In the genomic region with DNA sequence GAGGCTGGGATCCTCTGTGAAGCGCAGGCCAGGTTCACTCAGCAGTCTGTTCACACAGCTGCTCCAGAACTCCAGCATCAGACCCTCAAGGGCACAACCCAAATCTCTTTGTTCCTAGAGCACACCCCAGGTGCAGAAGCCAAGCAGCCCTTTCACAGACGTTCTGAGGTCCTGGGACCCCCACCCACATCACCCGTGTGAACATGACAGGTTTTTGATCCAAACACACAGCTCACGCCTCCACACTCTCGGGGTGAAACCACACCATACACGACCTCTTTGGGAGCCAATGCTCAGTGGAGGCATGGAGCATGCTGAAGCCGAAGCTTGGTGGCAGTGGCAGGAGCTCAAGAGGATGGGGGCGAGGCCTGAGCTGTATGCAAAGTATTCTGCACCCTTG, we compare ENCODE assay signal across 11 cellular contexts.
DNase-seq lines count a peak whose midpoint lies in the region; ATAC-seq and TF ChIP-seq lines count a peak whose summit lies in the region.
"Had no signal": no experiment of that assay in that cellular context is flagged by ENCODE, and none has a peak within 500 bp of the region (broad histone marks: within the 10 kb centered on the region; RNA-seq: fewer than 3 reads in every experiment).

No MANE protein-coding gene starts in this region.

- in situ Hi-C loops in GM13976 (cut with MboI; ENCODE audit: low sequenced_read_pairs, unreplicated experiment) = no loop called here

- H3K18ac ChIP-seq in neuronal stem cell (ENCODE audit: low read length) = no peak overlapping the region

- H3K23ac ChIP-seq in neuronal stem cell (ENCODE audit: low read depth, low read length, poor library complexity) = no peak overlapping the region

- no peak overlapping the region for H3K14ac ChIP-seq in neuronal stem cell (ENCODE audit: low read length)

- peaks cover 30% of the 10 kb centered on the region for H3K36me3 ChIP-seq in CD4-positive, CD25-positive, alpha-beta regulatory T cell (ENCODE audit: control insufficient read depth, insufficient read depth, low read length)
- H3K36me3 ChIP-seq in KOPT-K1 (ENCODE audit: insufficient read depth, low read length) (peaks cover 58% of the 10 kb centered on the region), neuronal stem cell (replicated peaks in 1 of 2; ENCODE audit: control insufficient read depth in 2 of 2, insufficient read depth in 2 of 2, low read length in 2 of 2) (peaks cover 27 to 86% of the 10 kb centered on the region in 2 donors)

- TF ChIP-seq CTCF in GM13976 (IDR thresholded peaks at IDR 0.05; ENCODE audit: borderline replicate concordance, control extremely low read depth, extremely low read depth, insufficient read depth, missing control alignments) = no peak

- no peak overlapping the region for H3K4me2 ChIP-seq in neuronal stem cell (ENCODE audit: insufficient read depth, low read length, poor library complexity, severe bottlenecking)

- WGBS in neuronal stem cell (ENCODE audit: extremely low coverage in 2 of 2, insufficient read length in 2 of 2, insufficient replicate concordance in 1 of 2), 2 donors = no CpG with 5 or more reads among the region's 8 CpGs

- H3K4me3 Mint-ChIP-seq in CD4-positive, CD25-positive, alpha-beta regulatory T cell = peak overlapping the region; percentile 79 to 90 (median 84)
- peak overlapping the region; percentile 83 for H3K4me3 Mint-ChIP-seq in central memory CD8-positive, alpha-beta T cell

- H4K8ac ChIP-seq in neuronal stem cell (ENCODE audit: low read depth, low read length) = no peak overlapping the region

- no peak overlapping the region for H2AFZ ChIP-seq in neuronal stem cell (ENCODE audit: low read length)

- H3K9ac ChIP-seq in neuronal stem cell (ENCODE audit: low read depth, low read length, poor library complexity) = no peak overlapping the region

- H3K4ac ChIP-seq in neuronal stem cell (ENCODE audit: low read length) = no peak overlapping the region

- no peak overlapping the region for H4K91ac ChIP-seq in neuronal stem cell (ENCODE audit: low read depth, low read length, poor library complexity)

- H2BK15ac ChIP-seq in neuronal stem cell (ENCODE audit: low read length) = no peak overlapping the region

- peak overlapping the region; percentile 96 to 99 (median 98) for H3K27ac Mint-ChIP-seq in CD4-positive, CD25-positive, alpha-beta regulatory T cell
- H3K27ac Mint-ChIP-seq in central memory CD8-positive, alpha-beta T cell (ENCODE audit: low read depth) = peak overlapping the region; percentile 100

- H3K4me3 ChIP-seq in CD4-positive, CD25-positive, alpha-beta regulatory T cell (ENCODE audit: low read depth, low read length) = peak overlapping the region; percentile 60
- no peak overlapping the region for H3K4me3 ChIP-seq in neuronal stem cell (ENCODE audit: low read length in 2 of 2)
- H3K4me3 ChIP-seq: esophagus muscularis mucosa had no signal

- no peak for ATAC-seq in CD4-positive, CD25-positive, alpha-beta regulatory T cell (ENCODE audit: low read depth in 2 of 2)
- ATAC-seq in central memory CD8-positive, alpha-beta T cell (replicated peaks; ENCODE audit: extremely low read depth, poor library complexity, severe bottlenecking) = no peak
- ATAC-seq in GM21619 (IDR thresholded peaks at IDR 0.05; ENCODE audit: unreplicated experiment) = no peak

- peak overlapping the region; percentile 87 for H3K27ac ChIP-seq in CD4-positive, CD25-positive, alpha-beta regulatory T cell (ENCODE audit: insufficient read depth, low read length, poor library complexity, severe bottlenecking)
- peak overlapping the region; percentile 66 for H3K27ac ChIP-seq in KOPT-K1 (ENCODE audit: low read depth, low read length, poor library complexity, severe bottlenecking)
- no peak overlapping the region for H3K27ac ChIP-seq in neuronal stem cell (replicated peaks; ENCODE audit: low read length)

- peaks cover 76% of the 10 kb centered on the region for H3K4me1 ChIP-seq in CD4-positive, CD25-positive, alpha-beta regulatory T cell (ENCODE audit: control insufficient read depth, insufficient read depth, low read length, poor library complexity, severe bottlenecking)
- peaks cover 0 to under 1% of the 10 kb centered on the region in 2 donors for H3K4me1 ChIP-seq in neuronal stem cell (ENCODE audit: control insufficient read depth in 2 of 2, insufficient read depth in 1 of 2, low read depth in 1 of 2, low read length in 2 of 2)

- no peak overlapping the region for H2BK5ac ChIP-seq in neuronal stem cell (ENCODE audit: low read length)

- no peaks in the 10 kb centered on the region for H3K9me3 ChIP-seq in CD4-positive, CD25-positive, alpha-beta regulatory T cell (ENCODE audit: control insufficient read depth in 2 of 2, low read length in 2 of 2)
- H3K9me3 ChIP-seq in KOPT-K1 (ENCODE audit: insufficient read depth, low read length, poor library complexity, severe bottlenecking) = no peaks in the 10 kb centered on the region
- no peaks in the 10 kb centered on the region for H3K9me3 ChIP-seq in neuronal stem cell (replicated peaks in 1 of 2; ENCODE audit: control insufficient read depth in 2 of 2, insufficient read depth in 1 of 2, low read depth in 1 of 2, low read length in 2 of 2)
- H3K9me3 ChIP-seq: esophagus muscularis mucosa had no signal

- H3K79me1 ChIP-seq in neuronal stem cell (ENCODE audit: low read depth, low read length) = peaks cover 39% of the 10 kb centered on the region

- H3K4me1 Mint-ChIP-seq in CD4-positive, CD25-positive, alpha-beta regulatory T cell = peaks cover 35 to 93% (median 71%) of the 10 kb centered on the region in 4 donors
- H3K4me1 Mint-ChIP-seq in central memory CD8-positive, alpha-beta T cell = peaks cover 74% of the 10 kb centered on the region

- H2AK5ac ChIP-seq in neuronal stem cell (ENCODE audit: low read depth, low read length) = no peak overlapping the region

- H3K9me3 Mint-ChIP-seq in CD4-positive, CD25-positive, alpha-beta regulatory T cell = no peaks in the 10 kb centered on the region
- H3K9me3 Mint-ChIP-seq in central memory CD8-positive, alpha-beta T cell = no peaks in the 10 kb centered on the region

- H2BK120ac ChIP-seq in neuronal stem cell (ENCODE audit: low read depth, low read length) = peak overlapping the region; percentile 21

- intact Hi-C loops in posterior cingulate gyrus (cut with DNase I) = no loop called here

- no peaks in the 10 kb centered on the region for H3K27me3 ChIP-seq in CD4-positive, CD25-positive, alpha-beta regulatory T cell (ENCODE audit: control insufficient read depth, insufficient read depth, low read length)
- H3K27me3 ChIP-seq in neuronal stem cell (ENCODE audit: control insufficient read depth in 3 of 3, insufficient read depth in 3 of 3, low read depth in 1 of 3, low read length in 3 of 3) = no peaks in the 10 kb centered on the region
- H3K27me3 ChIP-seq: esophagus muscularis mucosa had no signal

- H3K27me3 Mint-ChIP-seq in CD4-positive, CD25-positive, alpha-beta regulatory T cell = no peaks in the 10 kb centered on the region
- H3K27me3 Mint-ChIP-seq in central memory CD8-positive, alpha-beta T cell = no peaks in the 10 kb centered on the region

- DNase-seq in CD4-positive, CD25-positive, alpha-beta regulatory T cell = no peak
- DNase-seq in central memory CD8-positive, alpha-beta T cell (ENCODE audit: low spot score in 2 of 2) = no peak
- DNase-seq in neuronal stem cell (ENCODE audit: low spot score) (no peak), GM13976 (ENCODE audit: low spot score) (no peak), COR-L47 (lab: John Stamatoyannopoulos, UW) (no peak), posterior cingulate gyrus (no peak)
- DNase-seq: KG1, NCI-H2081 treated with DMSO at 0.1 percent for 48 hours had no signal

- peaks cover 6% of the 10 kb centered on the region for H3K36me3 Mint-ChIP-seq in CD4-positive, CD25-positive, alpha-beta regulatory T cell
- peaks cover 24% of the 10 kb centered on the region for H3K36me3 Mint-ChIP-seq in central memory CD8-positive, alpha-beta T cell (ENCODE audit: insufficient read depth)

- H2BK12ac ChIP-seq in neuronal stem cell (ENCODE audit: low read length) = peak overlapping the region; percentile 14
